In the genomic region with DNA sequence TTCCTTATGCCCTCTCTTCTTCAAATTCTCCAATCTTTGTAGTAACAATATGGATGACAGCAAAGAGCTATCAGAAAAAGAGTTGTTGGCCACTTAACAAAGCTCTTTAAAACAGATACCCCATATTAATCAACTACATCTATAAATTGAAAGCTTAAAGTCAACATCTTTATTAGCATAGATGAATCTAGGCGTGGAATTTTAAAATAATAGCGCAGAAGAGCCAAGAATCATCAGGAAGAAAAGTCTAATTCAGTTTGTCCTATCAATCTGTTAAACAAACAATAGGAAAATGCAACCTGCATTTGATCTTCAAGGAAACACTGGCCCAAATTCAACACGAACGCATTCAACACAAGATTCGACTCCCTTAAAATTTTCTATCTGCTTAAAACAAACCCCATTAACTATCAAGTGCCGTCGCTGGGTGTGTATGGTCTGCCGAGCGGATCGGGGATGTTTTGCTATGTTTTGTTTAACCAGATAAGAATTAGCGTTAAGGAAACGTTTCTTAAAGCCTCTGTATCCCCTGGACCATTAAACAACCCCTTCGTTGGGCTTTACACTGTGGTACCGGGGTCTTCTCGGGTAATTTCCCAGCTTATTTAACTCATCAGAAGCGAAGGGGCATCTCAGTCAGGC, we compare ENCODE assay signal across 8 cellular contexts. TPM values are rescaled to one million over a fixed set of nuclear protein-coding genes. Genes with fewer than 3 reads are reported as not detected.
DNase-seq lines count a peak whose midpoint lies in the region; ATAC-seq and TF ChIP-seq lines count a peak whose summit lies in the region.

No MANE protein-coding gene starts in this region.

- peak overlapping the region; percentile 52 to 97 for H3K9ac ChIP-seq in liver (ENCODE audit: low read depth in 1 of 2, low read length in 2 of 2)

- H3K36me3 Mint-ChIP-seq in activated naive CD8-positive, alpha-beta T cell treated with anti-CD3 and anti-CD28 coated beads, Interleukin-2, amount 50 U/mL, for 24 hours (ENCODE audit: low read depth), result peaks cover 46% of the 10 kb centered on the region

- H3K4me3 ChIP-seq in liver (ENCODE audit: low read depth in 1 of 3, low read length in 3 of 3), result peak overlapping the region; percentile 73 to 94 (median 80)
- H3K4me3 ChIP-seq in tibial nerve, result peak overlapping the region; percentile 81 to 100 (median 92)

- TF ChIP-seq EP300 in tibial nerve (IDR thresholded peaks at IDR 0.05), result peak in 1 of 2 donors; percentile 13

- H3K9me3 ChIP-seq in liver (ENCODE audit: control insufficient read depth in 4 of 4, low read length in 3 of 4) (no peaks in the 10 kb centered on the region), tibial nerve (no peaks in the 10 kb centered on the region)

- TF ChIP-seq RAD21 in liver (IDR thresholded peaks at IDR 0.05), result no peak

- H3K27ac ChIP-seq in liver (ENCODE audit: low read depth in 1 of 2, low read length in 2 of 2), result peak overlapping the region; percentile 90 to 92
- H3K27ac ChIP-seq in tibial nerve, result peak overlapping the region; percentile 92 to 97 (median 94)

- H3K4me3 Mint-ChIP-seq in activated naive CD8-positive, alpha-beta T cell treated with anti-CD3 and anti-CD28 coated beads, Interleukin-2, amount 50 U/mL, for 24 hours, result peak overlapping the region; percentile 98

- H3K36me3 ChIP-seq in liver (ENCODE audit: control insufficient read depth in 4 of 4, insufficient read depth in 3 of 4, low read depth in 1 of 4, low read length in 3 of 4), result no peaks in the 10 kb centered on the region
- H3K36me3 ChIP-seq in tibial nerve, result no peaks in the 10 kb centered on the region

- no peaks in the 10 kb centered on the region for H3K27me3 Mint-ChIP-seq in activated naive CD8-positive, alpha-beta T cell treated with anti-CD3 and anti-CD28 coated beads, Interleukin-2, amount 50 U/mL, for 24 hours

- no peaks in the 10 kb centered on the region for H3K9me3 Mint-ChIP-seq in activated naive CD8-positive, alpha-beta T cell treated with anti-CD3 and anti-CD28 coated beads, Interleukin-2, amount 50 U/mL, for 24 hours

- H3K4me1 ChIP-seq in liver (ENCODE audit: control insufficient read depth in 4 of 4, insufficient read depth in 4 of 4, low read length in 3 of 4) (peaks cover 1 to 36% (median 11%) of the 10 kb centered on the region in 4 donors), tibial nerve (peaks cover 0 to 34% (median 14%) of the 10 kb centered on the region in 4 donors)

- peak; percentile 22 for DNase-seq in NCI-H82 treated with DMSO at 0.1 percent for 48 hours (lab: John Stamatoyannopoulos, UW; ENCODE audit: unreplicated experiment)
- DNase-seq in NCI-H82 (lab: John Stamatoyannopoulos, UW), result no peak
- no peak for DNase-seq in activated naive CD8-positive, alpha-beta T cell treated with anti-CD3 and anti-CD28 coated beads, Interleukin-2, amount 50 U/mL, for 24 hours
- no peak for DNase-seq in tibial nerve (ENCODE audit: low spot score in 2 of 2)
- DNase-seq in NCI-H526 (lab: John Stamatoyannopoulos, UW), result no peak

- H3K27me3 ChIP-seq in liver (ENCODE audit: control insufficient read depth in 4 of 4, insufficient read depth in 4 of 4, low read length in 3 of 4) (no peaks in the 10 kb centered on the region), tibial nerve (no peaks in the 10 kb centered on the region)

- 2% methylated on average over 16 of the region's 16 CpGs for WGBS in liver
- WGBS in tibial nerve, 2 donors, result 3 to 4% methylated on average over 16 of the region's 16 CpGs

- H3K27ac Mint-ChIP-seq in activated naive CD8-positive, alpha-beta T cell treated with anti-CD3 and anti-CD28 coated beads, Interleukin-2, amount 50 U/mL, for 24 hours, result peak overlapping the region; percentile 98

- TF ChIP-seq CTCF in liver (IDR thresholded peaks at IDR 0.05; ENCODE audit: low read depth, low read length, missing input control) (no peak), tibial nerve (IDR thresholded peaks at IDR 0.05) (no peak)

- peak; percentile 2 for ATAC-seq in HG03354 (IDR thresholded peaks at IDR 0.05; ENCODE audit: poor library complexity, severe bottlenecking, unreplicated experiment)
- ATAC-seq in activated naive CD8-positive, alpha-beta T cell treated with anti-CD3 and anti-CD28 coated beads, Interleukin-2, amount 50 U/mL, for 24 hours, result no peak
- no peak for ATAC-seq in HG03139 (IDR thresholded peaks at IDR 0.05; ENCODE audit: unreplicated experiment)

- peaks cover 61% of the 10 kb centered on the region for H3K4me1 Mint-ChIP-seq in activated naive CD8-positive, alpha-beta T cell treated with anti-CD3 and anti-CD28 coated beads, Interleukin-2, amount 50 U/mL, for 24 hours

- no peak for TF ChIP-seq POLR2A in tibial nerve (IDR thresholded peaks at IDR 0.05)

TF ChIP-seq in liver, 16 proteins besides CTCF, POLR2A, EP300 and RAD21:
- TF ChIP-seq JUND (IDR thresholded peaks at IDR 0.05) (no peak), GABPA (IDR thresholded peaks at IDR 0.05 in 1 of 2, conservative IDR thresholded peaks at IDR 0.05 in 1 of 2) (no peak), YY1 (IDR thresholded peaks at IDR 0.05) (peak; percentile 9), RXRA (IDR thresholded peaks at IDR 0.05) (no peak)

RNA-seq across cellular contexts. Expression of a gene that starts 1.0 kb away (rescaled TPM):
- total RNA-seq in liver (10 to 100 TPM; 19.9 to 45.9 TPM), tibial nerve (10 to 100 TPM; 48.0 to 62.8 (median 61.0) TPM)
- polyA plus RNA-seq in liver, result 1 to 10 TPM; 3.4 to 8.4 TPM
